ENCODE assay signal across 14 cellular contexts in genomic region chr6:89989742-89990141, GRCh38.
DNase-seq lines count a peak whose midpoint lies in the region; ATAC-seq and TF ChIP-seq lines count a peak whose summit lies in the region.
"Had no signal": no experiment of that assay in that cellular context is flagged by ENCODE, and none has a peak within 500 bp of the region (broad histone marks: within the 10 kb centered on the region; RNA-seq: fewer than 3 reads in every experiment).

No MANE protein-coding gene starts in this region.

- H3K9me3 Mint-ChIP-seq in CD4-positive, alpha-beta T cell: no peaks in the 10 kb centered on the region
- peaks cover 0 to 4% (median 0%) of the 10 kb centered on the region in 11 donors for H3K9me3 Mint-ChIP-seq in naive thymus-derived CD4-positive, alpha-beta T cell
- H3K9me3 Mint-ChIP-seq: T-cell had no signal

- H3K4me1 ChIP-seq in naive thymus-derived CD4-positive, alpha-beta T cell (ENCODE audit: control insufficient read depth in 2 of 2, insufficient read depth in 2 of 2, low read length in 2 of 2): peaks cover 0 to 17% of the 10 kb centered on the region in 2 donors
- H3K4me1 ChIP-seq: adrenal gland had no signal

- H3K27ac Mint-ChIP-seq in CD4-positive, alpha-beta T cell: peak overlapping the region; percentile 45
- H3K27ac Mint-ChIP-seq in naive thymus-derived CD4-positive, alpha-beta T cell: peak overlapping the region in 8 of 9 donors; percentile 1 to 71 (median 43)

- no peak for ATAC-seq in CD4-positive, alpha-beta T cell (ENCODE audit: poor library complexity)
- ATAC-seq in naive thymus-derived CD4-positive, alpha-beta T cell: no peak
- ATAC-seq: left ventricle myocardium superior, T-cell had no signal

- TF ChIP-seq CTCF in CD4-positive, alpha-beta T cell (IDR thresholded peaks at IDR 0.05): no peak
- no peak for TF ChIP-seq CTCF in epithelial cell of proximal tubule (conservative IDR thresholded peaks at IDR 0.05; ENCODE audit: low read depth, low read length)

- no peak overlapping the region for H3K4me3 ChIP-seq in epithelial cell of proximal tubule (ENCODE audit: low read depth, low read length)
- H3K4me3 ChIP-seq in naive thymus-derived CD4-positive, alpha-beta T cell (ENCODE audit: low read length): no peak overlapping the region
- H3K4me3 ChIP-seq: adrenal gland had no signal

- H3K27me3 ChIP-seq in CD4-positive, alpha-beta T cell (ENCODE audit: control insufficient read depth, insufficient read depth, low read length): no peaks in the 10 kb centered on the region
- no peaks in the 10 kb centered on the region for H3K27me3 ChIP-seq in naive thymus-derived CD4-positive, alpha-beta T cell (ENCODE audit: control insufficient read depth in 2 of 2, insufficient read depth in 2 of 2, low read length in 2 of 2)
- H3K27me3 ChIP-seq: adrenal gland had no signal

- H3K27me3 Mint-ChIP-seq in CD4-positive, alpha-beta T cell: no peaks in the 10 kb centered on the region
- H3K27me3 Mint-ChIP-seq in naive thymus-derived CD4-positive, alpha-beta T cell: no peaks in the 10 kb centered on the region
- H3K27me3 Mint-ChIP-seq: T-cell had no signal

- DNase-seq in CD4-positive, alpha-beta T cell: no peak
- DNase-seq in RPMI7951 (ENCODE audit: low read depth) (peak; percentile 72), epithelial cell of proximal tubule (ENCODE audit: low read depth) (peak; percentile 83), midbrain (lab: John Stamatoyannopoulos, UW) (no peak)
- no peak for DNase-seq in naive thymus-derived CD4-positive, alpha-beta T cell
- no peak for DNase-seq in stimulated activated CD4-positive, alpha-beta T cell treated with anti-CD3 and anti-CD28 coated beads, Interleukin-4, amount 100 ng/mL, for 1 hour
- DNase-seq in activated CD4-positive, CD25-positive, alpha-beta regulatory T cell treated with anti-CD3 and anti-CD28 coated beads, Interleukin-2, amount 50 U/mL, for 72 hours: no peak
- no peak for DNase-seq in activated T-cell treated with anti-CD3 and anti-CD28 coated beads, Interleukin-2, amount 50 U/mL, for 48 hours
- DNase-seq: adrenal gland, COR-L47, Karpas-422, left ventricle myocardium superior, posterior cingulate gyrus, T-cell had no signal

- no peaks in the 10 kb centered on the region for H3K9me3 ChIP-seq in CD4-positive, alpha-beta T cell (ENCODE audit: control insufficient read depth, low read length)
- H3K9me3 ChIP-seq in naive thymus-derived CD4-positive, alpha-beta T cell (ENCODE audit: control insufficient read depth in 2 of 3, low read length in 3 of 3): no peaks in the 10 kb centered on the region
- H3K9me3 ChIP-seq: adrenal gland had no signal

- peaks cover 66% of the 10 kb centered on the region for H3K36me3 Mint-ChIP-seq in CD4-positive, alpha-beta T cell (ENCODE audit: low read depth)
- peaks cover 0 to 51% (median 32%) of the 10 kb centered on the region in 5 donors for H3K36me3 Mint-ChIP-seq in naive thymus-derived CD4-positive, alpha-beta T cell

- no peak overlapping the region for H3K4me3 Mint-ChIP-seq in CD4-positive, alpha-beta T cell
- H3K4me3 Mint-ChIP-seq in naive thymus-derived CD4-positive, alpha-beta T cell: peak overlapping the region in 1 of 10 donors; percentile 0
- H3K4me3 Mint-ChIP-seq: T-cell had no signal

- intact Hi-C loops in CD4-positive, alpha-beta T cell (cut with DNase I, micrococcal nuclease): no loop called here
- intact Hi-C loops in naive thymus-derived CD4-positive, alpha-beta T cell (cut with micrococcal nuclease): no loop called here

- CTCF ChIA-PET in CD4-positive, alpha-beta T cell (lab: Charles Lee): no interaction called here
- CTCF ChIA-PET in naive thymus-derived CD4-positive, alpha-beta T cell (lab: Charles Lee): interaction anchor here (0.8 to 1.3 kb wide), 2 partner anchors 11 to 49 kb away, joined by 4 read pairs; no protein-coding TSS in a partner anchor

- peaks cover 94% of the 10 kb centered on the region for H3K4me1 Mint-ChIP-seq in CD4-positive, alpha-beta T cell (ENCODE audit: low read depth)
- H3K4me1 Mint-ChIP-seq in naive thymus-derived CD4-positive, alpha-beta T cell: peaks cover 42 to 98% (median 91%) of the 10 kb centered on the region in 7 donors

- POLR2A ChIA-PET in CD4-positive, alpha-beta T cell (lab: Charles Lee): no interaction called here
- POLR2A ChIA-PET in naive thymus-derived CD4-positive, alpha-beta T cell (lab: Charles Lee): interaction anchor here (0.6 kb wide), 1 partner anchor 29 kb away, joined by 3 read pairs; no protein-coding TSS in a partner anchor

- H3K27ac ChIP-seq in CD4-positive, alpha-beta T cell (ENCODE audit: low read depth, low read length): no peak overlapping the region
- no peak overlapping the region for H3K27ac ChIP-seq in naive thymus-derived CD4-positive, alpha-beta T cell (ENCODE audit: low read depth, low read length)
- H3K27ac ChIP-seq: adrenal gland had no signal

- peaks cover 0 to 22% (median 0%) of the 10 kb centered on the region in 3 experiments for H3K36me3 ChIP-seq in naive thymus-derived CD4-positive, alpha-beta T cell (ENCODE audit: control insufficient read depth in 2 of 3, insufficient read depth in 3 of 3, low read length in 3 of 3)
- H3K36me3 ChIP-seq: adrenal gland had no signal

Comparison
In these comparisons a context has a peak if more than half of its experiments do, and no peak if none do; other contexts are left out.
1. DNase-seq: peak in RPMI7951 (single experiment) and epithelial cell of proximal tubule (single experiment); none in CD4-positive, alpha-beta T cell (0 of 10), naive thymus-derived CD4-positive, alpha-beta T cell (0 of 9), midbrain (single experiment), stimulated activated CD4-positive, alpha-beta T cell treated with anti-CD3 and anti-CD28 coated beads, Interleukin-4, amount 100 ng/mL, for 1 hour (single experiment), activated CD4-positive, CD25-positive, alpha-beta regulatory T cell treated with anti-CD3 and anti-CD28 coated beads, Interleukin-2, amount 50 U/mL, for 72 hours (single experiment) and activated T-cell treated with anti-CD3 and anti-CD28 coated beads, Interleukin-2, amount 50 U/mL, for 48 hours (0 of 2).